11 cellular contexts compared by ENCODE assay signal in genomic region chr11:636511-637332, GRCh38. TPM values are rescaled to one million over a fixed set of nuclear protein-coding genes. Genes with fewer than 3 reads are reported as not detected.
DNase-seq lines count a peak whose midpoint lies in the region; ATAC-seq, FAIRE-seq and TF ChIP-seq lines count a peak whose summit lies in the region.
"Had no signal": no experiment of that assay in that cellular context is flagged by ENCODE, and none has a peak within 500 bp of the region (broad histone marks: within the 10 kb centered on the region; RNA-seq: fewer than 3 reads in every experiment).

TSS of gene DRD4 (plus strand) at chr11:637269. CDS start at chr11:637305, 36 bp downstream.

- intact Hi-C loops in GM12878 (cut with micrococcal nuclease; ENCODE audit: unreplicated experiment) = no loop called here

- H3K4me3 ChIP-seq in HUES48 (ENCODE audit: low read depth, low read length) (peak within 1 kb of the TSS; percentile 60), GM12878 (no peak within 1 kb of the TSS), iPS-18c (ENCODE audit: insufficient read depth, low read depth, low read length) (peak within 1 kb of the TSS; percentile 50), skeletal muscle cell (ENCODE audit: low read depth, low read length) (peak within 1 kb of the TSS; percentile 11)

- no peak within 1 kb of the TSS for H3K4me2 ChIP-seq in GM12878 (ENCODE audit: control insufficient read depth, insufficient read depth)

- H4K20me1 ChIP-seq in GM12878 (ENCODE audit: control insufficient read depth, insufficient read depth) = no peaks in the 10 kb centered on the region

- RAD21 ChIA-PET in GM12878 (lab: Charles Lee; ENCODE audit: unreplicated experiment) = no interaction called here

- DNase-seq in GM12878 (ENCODE audit: low read depth, low spot score) (no peak), skeletal muscle cell (ENCODE audit: low read depth) (no peak), DMS 273 (lab: John Stamatoyannopoulos, UW; ENCODE audit: unreplicated experiment) (no peak), SK-N-DZ (ENCODE audit: low spot score) (no peak), RKO (ENCODE audit: low spot score) (no peak)

- no TSS peak for BruUV-seq in GM12878 (replicated peaks; lab: Mats Ljungman, UMichigan)

- TF ChIP-seq CTCF in GM12878 (IDR thresholded peaks at IDR 0.05 in 2 of 3, conservative IDR thresholded peaks at IDR 0.05 in 1 of 3; ENCODE audit: control insufficient read depth in 2 of 3, extremely low read depth in 1 of 3, insufficient read depth in 1 of 3, low read depth in 3 of 3, low read length in 3 of 3) = no peak

- POLR2A ChIA-PET in GM12878 (lab: Charles Lee) = no interaction called here

- no peak for TF ChIP-seq EP300 in GM12878 (IDR thresholded peaks at IDR 0.05; ENCODE audit: borderline replicate concordance in 1 of 2, control insufficient read depth in 1 of 2, low read depth in 2 of 2, low read length in 2 of 2)

- H3K27me3 ChIP-seq in HUES48 (ENCODE audit: control insufficient read depth, insufficient read depth, low read length) = peaks cover 62% of the 10 kb centered on the region
- peaks cover 0 to 5% of the 10 kb centered on the region in 2 experiments; a peak in 2 of 4 replicates for H3K27me3 ChIP-seq in GM12878 (replicated peaks in 1 of 2; ENCODE audit: control insufficient read depth in 2 of 2, insufficient read depth in 2 of 2, low read length in 1 of 2)

- SMC1A ChIA-PET in GM12878 (lab: Charles Lee; ENCODE audit: uncharacterized antibody, unreplicated experiment) = no interaction called here

- H2AFZ ChIP-seq in GM12878 (ENCODE audit: control insufficient read depth, low read depth, low read length) = no peak within 1 kb of the TSS

- in situ Hi-C loops in GM12878 (cut with MboI) = no loop called here

- WGBS in GM12878 (ENCODE audit: insufficient coverage, insufficient replicate concordance, low lambda C conversion rate, missing lambda C conversion rate) = 54% methylated on average over 67 of the region's 100 CpGs

- TF ChIP-seq RAD21 in GM12878 (IDR thresholded peaks at IDR 0.05; ENCODE audit: insufficient read depth, low read depth, low read length) = no peak

- H3K27ac ChIP-seq in HUES48 (ENCODE audit: low read depth, low read length) (peak within 1 kb of the TSS; percentile 96), GM12878 (ENCODE audit: control insufficient read depth, insufficient read depth) (no peak within 1 kb of the TSS)

- ATAC-seq in GM12878 (peak; percentile 31), HG02678 (IDR thresholded peaks at IDR 0.05; ENCODE audit: unreplicated experiment) (no peak)
- ATAC-seq: activated CD4-positive, CD25-positive, alpha-beta regulatory T cell treated with anti-CD3 and anti-CD28 coated beads, Interleukin-2, amount 50 U/mL, for 24 hours had no signal

- no peak for FAIRE-seq in GM12878 (lab: Jason Lieb, UNC)
- FAIRE-seq: GM12892 had no signal

- H3K4me1 ChIP-seq in HUES48 (ENCODE audit: control insufficient read depth, insufficient read depth, low read length) (peaks cover 22% of the 10 kb centered on the region), GM12878 (ENCODE audit: control insufficient read depth, insufficient read depth, low read length) (no peaks in the 10 kb centered on the region)

- H3K9ac ChIP-seq in HUES48 (ENCODE audit: low read depth, low read length) (no peak within 1 kb of the TSS; the same call in none of the 2 replicates), GM12878 (ENCODE audit: control insufficient read depth, insufficient read depth, low read length) (no peak within 1 kb of the TSS)

- H3K36me3 ChIP-seq in HUES48 (ENCODE audit: control insufficient read depth, insufficient read depth, low read length) (no peaks in the 10 kb centered on the region), GM12878 (ENCODE audit: control insufficient read depth in 2 of 2, insufficient read depth in 2 of 2, low read length in 1 of 2) (no peaks in the 10 kb centered on the region)

- H3K9me3 ChIP-seq in HUES48 (ENCODE audit: control insufficient read depth, insufficient read depth, low read length) (no peaks in the 10 kb centered on the region), GM12878 (replicated peaks; ENCODE audit: control insufficient read depth, insufficient read depth, low read length) (no peaks in the 10 kb centered on the region), iPS-18c (ENCODE audit: control insufficient read depth, insufficient read depth, low read length) (no peaks in the 10 kb centered on the region)

- H3K79me2 ChIP-seq in GM12878 (ENCODE audit: control insufficient read depth, insufficient read depth, low read length) = no peaks in the 10 kb centered on the region

- CTCF ChIA-PET in GM12878 (lab: Yijun Ruan, JAX) = no interaction called here

- TF ChIP-seq POLR2A in GM12878 (IDR thresholded peaks at IDR 0.05; ENCODE audit: low read depth, low read length) = no peak

TF ChIP-seq in GM12878, 131 proteins besides CTCF, POLR2A, EP300 and RAD21:
- no peak for TF ChIP-seq FOXM1 (IDR thresholded peaks at IDR 0.05; ENCODE audit: low read depth, low read length)
- TF ChIP-seq ETV6 (conservative IDR thresholded peaks at IDR 0.05 in 1 of 2, IDR thresholded peaks at IDR 0.05 in 1 of 2; ENCODE audit: borderline replicate concordance in 1 of 2, low read depth in 1 of 2) = no peak
- TF ChIP-seq CHD1 (IDR thresholded peaks at IDR 0.05; ENCODE audit: low read depth, low read length) = no peak
- TF ChIP-seq NRF1 (conservative IDR thresholded peaks at IDR 0.05; ENCODE audit: low read depth, low read length) = no peak
- no peak for TF ChIP-seq GABPA (IDR thresholded peaks at IDR 0.05; ENCODE audit: low read depth)
- no peak for TF ChIP-seq HDGF (IDR thresholded peaks at IDR 0.05)
- TF ChIP-seq SP1 (IDR thresholded peaks at IDR 0.05; ENCODE audit: low read depth, low read length) = no peak
- no peak for TF ChIP-seq MEF2A (IDR thresholded peaks at IDR 0.05; ENCODE audit: insufficient read depth, low read depth, low read length)
- no peak for TF ChIP-seq NR2F1 (conservative IDR thresholded peaks at IDR 0.05)
- no peak for TF ChIP-seq STAT3 (IDR thresholded peaks at IDR 0.05; ENCODE audit: low read depth, low read length)
- TF ChIP-seq CREB1 (IDR thresholded peaks at IDR 0.05; ENCODE audit: low read depth) = no peak
- no peak for TF ChIP-seq FOXK2 (IDR thresholded peaks at IDR 0.05)
- TF ChIP-seq PAX5 (IDR thresholded peaks at IDR 0.05; ENCODE audit: borderline replicate concordance, low read depth, low read length) = no peak
- TF ChIP-seq, protein P1, sequence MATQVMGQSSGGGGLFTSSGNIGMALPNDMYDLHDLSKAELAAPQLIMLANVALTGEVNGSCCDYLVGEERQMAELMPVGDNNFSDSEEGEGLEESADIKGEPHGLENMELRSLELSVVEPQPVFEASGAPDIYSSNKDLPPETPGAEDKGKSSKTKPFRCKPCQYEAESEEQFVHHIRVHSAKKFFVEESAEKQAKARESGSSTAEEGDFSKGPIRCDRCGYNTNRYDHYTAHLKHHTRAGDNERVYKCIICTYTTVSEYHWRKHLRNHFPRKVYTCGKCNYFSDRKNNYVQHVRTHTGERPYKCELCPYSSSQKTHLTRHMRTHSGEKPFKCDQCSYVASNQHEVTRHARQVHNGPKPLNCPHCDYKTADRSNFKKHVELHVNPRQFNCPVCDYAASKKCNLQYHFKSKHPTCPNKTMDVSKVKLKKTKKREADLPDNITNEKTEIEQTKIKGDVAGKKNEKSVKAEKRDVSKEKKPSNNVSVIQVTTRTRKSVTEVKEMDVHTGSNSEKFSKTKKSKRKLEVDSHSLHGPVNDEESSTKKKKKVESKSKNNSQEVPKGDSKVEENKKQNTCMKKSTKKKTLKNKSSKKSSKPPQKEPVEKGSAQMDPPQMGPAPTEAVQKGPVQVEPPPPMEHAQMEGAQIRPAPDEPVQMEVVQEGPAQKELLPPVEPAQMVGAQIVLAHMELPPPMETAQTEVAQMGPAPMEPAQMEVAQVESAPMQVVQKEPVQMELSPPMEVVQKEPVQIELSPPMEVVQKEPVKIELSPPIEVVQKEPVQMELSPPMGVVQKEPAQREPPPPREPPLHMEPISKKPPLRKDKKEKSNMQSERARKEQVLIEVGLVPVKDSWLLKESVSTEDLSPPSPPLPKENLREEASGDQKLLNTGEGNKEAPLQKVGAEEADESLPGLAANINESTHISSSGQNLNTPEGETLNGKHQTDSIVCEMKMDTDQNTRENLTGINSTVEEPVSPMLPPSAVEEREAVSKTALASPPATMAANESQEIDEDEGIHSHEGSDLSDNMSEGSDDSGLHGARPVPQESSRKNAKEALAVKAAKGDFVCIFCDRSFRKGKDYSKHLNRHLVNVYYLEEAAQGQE (IDR thresholded peaks at IDR 0.05; ENCODE audit: low read depth, low read length) = no peak
TF ChIP-seq in GM12878: peak in this region for 0.

RNA-seq across cellular contexts. Expression of gene DRD4, which starts in this region (rescaled TPM):
- 0.37 and 0.40 TPM in 2 replicates for total RNA-seq in GM12878 (2013; cell fraction: nucleolus; rRNA removed)
- total RNA-seq in GM12878 (2014; rRNA removed) = not detected in 2 replicates
- not detected in 2 replicates for total RNA-seq in GM12878 (2014; rRNA removed; fragmentation: Illumina TruSeq; extraction: Trizol)
- total RNA-seq in GM12878 (2021) = 0.24 TPM in 1 of 2 replicates, not detected in the other
- polyA plus RNA-seq in GM12878 (2011; ENCODE audit: low read depth) = not detected
- polyA plus RNA-seq in GM12878 (2011; rRNA removed) = not detected in 2 replicates
- polyA plus RNA-seq in GM12878 (2011; cell fraction: cytosol; rRNA removed) = not detected in 2 replicates
- polyA plus RNA-seq in GM12878 (2011; cell fraction: nucleus; rRNA removed) = 0.07 and 0.12 TPM in 2 replicates
- 0.08 and 0.26 TPM in 2 replicates for polyA plus RNA-seq in GM12878 (2012)
- not detected in 2 replicates for polyA plus RNA-seq in GM12878 (2014; fragmentation: Illumina TruSeq; extraction: Trizol)
- not detected for polyA plus RNA-seq in GM12878 (2014; fragmentation: Nextera tagmentation; extraction: Ambion mirVana)
- not detected in 2 replicates for polyA plus RNA-seq in GM12878 (2014; rRNA removed)
- polyA plus RNA-seq in GM12878 (2016; fragmentation: Nextera tagmentation; extraction: Ambion mirVana) = not detected
- not detected in 2 replicates for polyA minus RNA-seq in GM12878 (2011; rRNA and poly(A)+ RNA removed)
- polyA minus RNA-seq in GM12878 (2011; cell fraction: cytosol; rRNA and poly(A)+ RNA removed) = not detected in 2 replicates
- 0.29 TPM in 1 of 2 replicates, not detected in the other for polyA minus RNA-seq in GM12878 (2011; cell fraction: nucleus; rRNA and poly(A)+ RNA removed)
- polyA plus RNA-seq in SK-N-DZ (2014; cell fraction: cytosol; rRNA removed) = 0.29 TPM in 1 of 2 replicates, not detected in the other
- polyA plus RNA-seq in SK-N-DZ (2014; cell fraction: nucleus; rRNA removed) = 0.20 and 0.46 TPM in 2 replicates
- total RNA-seq: epithelial cell of proximal tubule had no signal

Comparison
In these comparisons a context has a peak if more than half of its experiments do, and no peak if none do; other contexts are left out.
1. Peak in ATAC-seq in GM12878; RNA of the gene not detected or under 1 TPM.